8 cellular contexts compared by ENCODE assay signal in genomic region chr17:7615265-7615747, GRCh38. TPM values are rescaled to one million over a fixed set of nuclear protein-coding genes. Genes with fewer than 3 reads are reported as not detected.
A peak's percentile ranks its signal among the peaks of the same experiment; 100 is the strongest.
DNase-seq lines count a peak whose midpoint lies in the region; ATAC-seq, FAIRE-seq and TF ChIP-seq lines count a peak whose summit lies in the region.

No MANE protein-coding gene starts in this region.

- no peak for DNase-seq in activated CD4-positive, alpha-beta T cell treated with anti-CD3 and anti-CD28 coated beads, Interleukin-2, amount 10 ng/mL, durations not matched to agents 24 days and 14 days
- no peak for DNase-seq in activated CD4-positive, alpha-beta T cell treated with anti-CD3 and anti-CD28 coated beads, Interleukin-2, amount 50 U/mL, for 4 hours
- no peak for DNase-seq in activated naive CD8-positive, alpha-beta T cell treated with anti-CD3 and anti-CD28 coated beads for 36 hours
- DNase-seq in suprapubic skin (ENCODE audit: low spot score in 2 of 2) (no peak), D721Med (ENCODE audit: insufficient read length, low spot score) (no peak)

- intact Hi-C loops in activated CD4-positive, alpha-beta T cell treated with anti-CD3 and anti-CD28 coated beads, Interleukin-2, amount 10 ng/mL, durations not matched to agents 24 days and 14 days (cut with micrococcal nuclease), result loop anchor here (1.0 to 5.0 kb wide), 2 partner anchors 32 to 37 kb away; partner anchors contain the start of genes ATP1B2 and MPDU1

- no peaks in the 10 kb centered on the region for H3K9me3 Mint-ChIP-seq in activated CD4-positive, alpha-beta T cell treated with anti-CD3 and anti-CD28 coated beads, Interleukin-2, amount 10 ng/mL, durations not matched to agents 24 days and 14 days
- H3K9me3 Mint-ChIP-seq in activated naive CD8-positive, alpha-beta T cell treated with anti-CD3 and anti-CD28 coated beads for 36 hours, result no peaks in the 10 kb centered on the region

- H3K36me3 ChIP-seq in suprapubic skin, result peaks cover 10% of the 10 kb centered on the region

- WGBS in suprapubic skin, result 2% methylated on average over 28 of the region's 28 CpGs

- peak overlapping the region; percentile 83 for H3K4me3 ChIP-seq in suprapubic skin

- ATAC-seq in GM21423 (IDR thresholded peaks at IDR 0.05; ENCODE audit: unreplicated experiment) (no peak), GM21447 (IDR thresholded peaks at IDR 0.05; ENCODE audit: unreplicated experiment) (no peak)

- H3K27me3 Mint-ChIP-seq in activated CD4-positive, alpha-beta T cell treated with anti-CD3 and anti-CD28 coated beads, Interleukin-2, amount 10 ng/mL, durations not matched to agents 24 days and 14 days, result no peaks in the 10 kb centered on the region
- H3K27me3 Mint-ChIP-seq in activated naive CD8-positive, alpha-beta T cell treated with anti-CD3 and anti-CD28 coated beads for 36 hours, result no peaks in the 10 kb centered on the region

- peak overlapping the region; percentile 94 for H3K27ac ChIP-seq in suprapubic skin

- H3K9me3 ChIP-seq in suprapubic skin, result no peaks in the 10 kb centered on the region

- TF ChIP-seq EP300 in suprapubic skin (IDR thresholded peaks at IDR 0.05), result no peak

- H3K4me3 Mint-ChIP-seq in activated CD4-positive, alpha-beta T cell treated with anti-CD3 and anti-CD28 coated beads, Interleukin-2, amount 10 ng/mL, durations not matched to agents 24 days and 14 days, result peak overlapping the region; percentile 77
- H3K4me3 Mint-ChIP-seq in activated naive CD8-positive, alpha-beta T cell treated with anti-CD3 and anti-CD28 coated beads for 36 hours, result peak overlapping the region; percentile 80

- peak overlapping the region; percentile 91 for H3K27ac Mint-ChIP-seq in activated CD4-positive, alpha-beta T cell treated with anti-CD3 and anti-CD28 coated beads, Interleukin-2, amount 10 ng/mL, durations not matched to agents 24 days and 14 days
- H3K27ac Mint-ChIP-seq in activated naive CD8-positive, alpha-beta T cell treated with anti-CD3 and anti-CD28 coated beads for 36 hours, result peak overlapping the region; percentile 87

- TF ChIP-seq CTCF in suprapubic skin (IDR thresholded peaks at IDR 0.05), result no peak
- TF ChIP-seq CTCF in D721Med (IDR thresholded peaks at IDR 0.05; ENCODE audit: insufficient read depth, missing control alignments), result no peak

- H3K27me3 ChIP-seq in suprapubic skin, result no peaks in the 10 kb centered on the region

- peaks cover 33% of the 10 kb centered on the region for H3K4me1 Mint-ChIP-seq in activated CD4-positive, alpha-beta T cell treated with anti-CD3 and anti-CD28 coated beads, Interleukin-2, amount 10 ng/mL, durations not matched to agents 24 days and 14 days
- peaks cover 32% of the 10 kb centered on the region for H3K4me1 Mint-ChIP-seq in activated naive CD8-positive, alpha-beta T cell treated with anti-CD3 and anti-CD28 coated beads for 36 hours

- H3K4me1 ChIP-seq in suprapubic skin, result peaks cover 40% of the 10 kb centered on the region

- H3K36me3 Mint-ChIP-seq in activated CD4-positive, alpha-beta T cell treated with anti-CD3 and anti-CD28 coated beads, Interleukin-2, amount 10 ng/mL, durations not matched to agents 24 days and 14 days (ENCODE audit: low read depth), result peaks cover 18% of the 10 kb centered on the region
- H3K36me3 Mint-ChIP-seq in activated naive CD8-positive, alpha-beta T cell treated with anti-CD3 and anti-CD28 coated beads for 36 hours, result peaks cover 22% of the 10 kb centered on the region

- TF ChIP-seq POLR2A in suprapubic skin (IDR thresholded peaks at IDR 0.05), result no peak

- peak; percentile 94 for FAIRE-seq in islet of Langerhans (lab: Jason Lieb, UNC)
- no peak for FAIRE-seq in D721Med (lab: Jason Lieb, UNC)

RNA-seq across cellular contexts. Expression of gene FXR2, which starts 0.6 kb away (rescaled TPM):
- 62.6 and 64.4 TPM in 2 replicates for total RNA-seq in activated CD4-positive, alpha-beta T cell treated with anti-CD3 and anti-CD28 coated beads, Interleukin-2, amount 10 ng/mL, durations not matched to agents 24 days and 14 days
- total RNA-seq in activated naive CD8-positive, alpha-beta T cell treated with anti-CD3 and anti-CD28 coated beads for 36 hours, result 10 to 100 TPM; 35.5 to 37.0 TPM
- 10 to 100 TPM; 21.0 to 25.6 (median 22.5) TPM for total RNA-seq in suprapubic skin

RNA-seq across cellular contexts. Expression of gene SAT2, which starts 12.3 kb away (rescaled TPM):
- total RNA-seq in activated CD4-positive, alpha-beta T cell treated with anti-CD3 and anti-CD28 coated beads, Interleukin-2, amount 10 ng/mL, durations not matched to agents 24 days and 14 days, result 16.5 and 17.7 TPM in 2 replicates
- 10 to 100 TPM; 15.4 to 15.5 TPM for total RNA-seq in activated naive CD8-positive, alpha-beta T cell treated with anti-CD3 and anti-CD28 coated beads for 36 hours
- total RNA-seq in suprapubic skin, result 10 to 100 TPM; 28.7 to 58.8 (median 39.9) TPM

RNA-seq across cellular contexts. Expression of gene SHBG, which starts 14.6 kb away (rescaled TPM):
- total RNA-seq in activated CD4-positive, alpha-beta T cell treated with anti-CD3 and anti-CD28 coated beads, Interleukin-2, amount 10 ng/mL, durations not matched to agents 24 days and 14 days, result not detected in 2 replicates
- total RNA-seq in activated naive CD8-positive, alpha-beta T cell treated with anti-CD3 and anti-CD28 coated beads for 36 hours, result not detected
- total RNA-seq in suprapubic skin, result not detected

RNA-seq across cellular contexts. Expression of gene SOX15, which starts 25.4 kb away (rescaled TPM):
- 0.43 TPM in 1 of 2 replicates, not detected in the other for total RNA-seq in activated CD4-positive, alpha-beta T cell treated with anti-CD3 and anti-CD28 coated beads, Interleukin-2, amount 10 ng/mL, durations not matched to agents 24 days and 14 days
- total RNA-seq in activated naive CD8-positive, alpha-beta T cell treated with anti-CD3 and anti-CD28 coated beads for 36 hours, result under 1 TPM; 0.28 to 0.35 TPM
- 100 to 1,000 TPM in 2 of 4 donors, 10 to 100 TPM in 2; 68.0 to 140 (median 102) TPM for total RNA-seq in suprapubic skin

RNA-seq across cellular contexts. Expression of gene MPDU1, which starts 31.7 kb away (rescaled TPM):
- total RNA-seq in activated CD4-positive, alpha-beta T cell treated with anti-CD3 and anti-CD28 coated beads, Interleukin-2, amount 10 ng/mL, durations not matched to agents 24 days and 14 days, result 92.5 and 104 TPM in 2 replicates
- total RNA-seq in activated naive CD8-positive, alpha-beta T cell treated with anti-CD3 and anti-CD28 coated beads for 36 hours, result 10 to 100 TPM; 72.8 to 77.2 TPM
- total RNA-seq in suprapubic skin, result 100 to 1,000 TPM in 1 of 4 donors, 10 to 100 TPM in 3; 54.3 to 104 (median 86.3) TPM
